Comparison of ENCODE assay signal across 8 cellular contexts in the genomic region with DNA sequence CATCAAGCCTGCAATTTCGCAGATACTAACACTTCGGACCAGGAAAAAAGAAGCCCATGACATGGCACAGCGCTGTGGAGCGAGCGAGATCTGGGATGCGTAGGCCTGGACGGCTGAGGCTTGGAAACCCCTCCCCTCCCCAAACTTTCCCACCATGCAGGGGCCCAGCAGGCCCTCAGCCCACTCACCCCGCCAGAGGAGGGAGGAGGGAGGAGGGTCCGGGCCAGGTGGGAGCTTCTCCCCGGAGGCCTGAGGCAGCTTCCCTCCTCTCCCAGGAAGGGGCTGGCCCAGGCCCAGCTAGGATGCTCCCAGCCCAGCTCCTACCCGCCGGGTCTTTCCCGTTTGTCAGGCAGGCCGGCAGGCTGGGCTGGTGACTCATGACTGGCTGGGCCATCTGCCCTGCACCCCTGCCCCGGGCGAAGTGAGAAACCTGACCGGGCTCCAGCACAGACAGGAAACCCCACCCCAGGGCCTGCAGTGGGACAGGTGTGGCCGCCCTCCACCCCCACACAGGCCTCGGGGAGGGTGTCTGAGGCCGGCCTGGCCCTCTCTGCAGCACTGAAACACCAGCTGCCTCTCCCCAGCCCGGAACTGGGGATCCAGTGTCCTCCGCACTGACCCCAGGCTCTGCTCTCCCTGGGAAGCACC.
DNase-seq lines count a peak whose midpoint lies in the region; ATAC-seq and TF ChIP-seq lines count a peak whose summit lies in the region.

No MANE protein-coding gene starts in this region.

- no peak overlapping the region for H3K4me3 ChIP-seq in NB4 (ENCODE audit: low read depth, low read length)
- no peak overlapping the region for H3K4me3 ChIP-seq in astrocyte of the cerebellum (ENCODE audit: low read depth, low read length)

- peak; percentile 79 for DNase-seq in DMS153 treated with DMSO at 0.1 percent for 48 hours (lab: John Stamatoyannopoulos, UW; ENCODE audit: unreplicated experiment)
- DNase-seq in NB4 (ENCODE audit: low read depth): peak; percentile 89
- peak; percentile 60 for DNase-seq in astrocyte of the cerebellum (ENCODE audit: low read depth)
- DNase-seq in iPS-NIHi7 (ENCODE audit: extremely low spot score): peak; percentile 91
- peak; percentile 70 for DNase-seq in stromal cell of bone marrow (ENCODE audit: low read depth)
- DNase-seq in cortex of kidney (lab: John Stamatoyannopoulos, UW): no peak

- no peak for TF ChIP-seq CTCF in NB4 (IDR thresholded peaks at IDR 0.05; ENCODE audit: low read depth, low read length)
- TF ChIP-seq CTCF in astrocyte of the cerebellum (IDR thresholded peaks at IDR 0.05; ENCODE audit: low read depth, low read length, missing control alignments): no peak

- no peak for TF ChIP-seq POLR2A in NB4 (IDR thresholded peaks at IDR 0.05; ENCODE audit: extremely low read depth, insufficient read length)

- in situ Hi-C loops in astrocyte of the cerebellum (cut with HindIII; ENCODE audit: low sequenced_read_pairs): no loop called here

- no peak for ATAC-seq in GM21723 (IDR thresholded peaks at IDR 0.05; ENCODE audit: unreplicated experiment)
- ATAC-seq in GM21447 (IDR thresholded peaks at IDR 0.05; ENCODE audit: unreplicated experiment): no peak
